Comparison of ENCODE assay signal across 14 cellular contexts in the genomic region with DNA sequence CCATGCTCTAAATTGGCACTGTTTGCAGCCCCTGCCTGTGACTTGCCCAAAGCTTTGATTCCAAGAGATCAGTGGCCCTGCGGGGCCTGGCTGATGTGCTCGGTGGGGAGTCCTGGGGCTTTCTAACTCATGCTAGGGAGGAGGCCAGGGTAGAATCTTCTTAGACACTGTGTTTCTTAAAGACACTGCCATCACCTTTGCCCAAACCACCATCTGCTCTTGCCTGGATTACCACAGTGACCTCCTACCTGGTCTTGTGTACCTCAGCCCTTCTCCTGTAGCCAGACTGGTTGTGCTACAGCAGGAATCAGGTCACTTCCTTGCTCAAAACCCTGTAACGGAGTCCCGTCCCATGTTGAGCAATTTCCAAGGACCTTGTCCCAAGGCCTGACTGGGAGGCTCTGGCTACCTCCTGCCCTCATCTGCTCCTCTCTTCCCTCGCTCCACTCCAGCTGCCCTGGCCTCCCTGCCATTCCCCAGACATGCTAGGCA.
A peak's percentile ranks its signal among the peaks of the same experiment; 100 is the strongest.
DNase-seq lines count a peak whose midpoint lies in the region; ATAC-seq and TF ChIP-seq lines count a peak whose summit lies in the region.
"Had no signal": no experiment of that assay in that cellular context is flagged by ENCODE, and none has a peak within 500 bp of the region (broad histone marks: within the 10 kb centered on the region; RNA-seq: fewer than 3 reads in every experiment).

No MANE protein-coding gene starts in this region.

- H3K36me3 ChIP-seq in HEK293 (ENCODE audit: control insufficient read depth in 2 of 2, insufficient read depth in 1 of 2, low read length in 2 of 2) (no peaks in the 10 kb centered on the region; a peak in 1 of 3 replicates), adrenal gland (replicated peaks in 1 of 2) (no peaks in the 10 kb centered on the region), left lung (peaks cover 0 to 22% of the 10 kb centered on the region in 2 donors), spleen (peaks cover 0 to 52% (median 2%) of the 10 kb centered on the region in 6 donors)

- POLR2A ChIA-PET in HEK293 (lab: Yijun Ruan, JAX) = no interaction called here

- TF ChIP-seq CTCF in HEK293 (tag by site-specific recombination; IDR thresholded peaks at IDR 0.05) (no peak), adrenal gland (IDR thresholded peaks at IDR 0.05) (no peak), left lung (IDR thresholded peaks at IDR 0.05) (no peak), spleen (IDR thresholded peaks at IDR 0.05 in 8 of 11, conservative IDR thresholded peaks at IDR 0.05 in 3 of 11) (no peak)

- DNase-seq in adrenal gland (peak; percentile 65 to 85 (median 71)), left lung (peak in 1 of 2 donors; percentile 34), spleen (no peak), medulla oblongata (ENCODE audit: extremely low spot score) (no peak)
- no peak for DNase-seq in stimulated activated naive B cell treated with anti-CD40 and anti-IgM and Interleukin-4, amounts not matched to agents 10 μg/mL and 1 μg/mL and 100 μg/mL, for 72 hours
- DNase-seq in stimulated activated CD8-positive, alpha-beta memory T cell treated with anti-CD3 and anti-CD28 coated beads, Interleukin-4, amount 100 ng/mL, for 48 hours = no peak
- DNase-seq: activated CD4-positive, alpha-beta T cell treated with anti-CD3 and anti-CD28 coated beads, Interleukin-2, amount 50 U/mL, for 48 hours; activated naive CD4-positive, alpha-beta T cell treated with Interleukin-2 at 50 U/mL for 16 hours; foreskin keratinocyte; kidney glomerular epithelial cell; NCI-H226; stimulated activated CD4-positive, alpha-beta T cell treated with anti-CD3 and anti-CD28 coated beads, Interleukin-2, amount 100 ng/mL, for 24 hours; stimulated activated naive CD4-positive, alpha-beta T cell treated with Interleukin-2 at 50 U/mL for 16 hours had no signal

- 39 to 52% (median 41%) methylated on average over 5 of the region's 5 CpGs for WGBS in adrenal gland, 4 donors
- 36 to 69% (median 51%) methylated on average over 5 of the region's 5 CpGs for WGBS in spleen, 5 donors

- peaks cover 6 to 16% of the 10 kb centered on the region in 2 donors for H3K4me1 Mint-ChIP-seq in stimulated activated naive B cell treated with anti-CD40 and anti-IgM and Interleukin-4, amounts not matched to agents 10 μg/mL and 1 μg/mL and 100 μg/mL, for 72 hours

- no peak overlapping the region for H3K4me3 Mint-ChIP-seq in stimulated activated naive B cell treated with anti-CD40 and anti-IgM and Interleukin-4, amounts not matched to agents 10 μg/mL and 1 μg/mL and 100 μg/mL, for 72 hours

- H3K27ac ChIP-seq in HEK293 (ENCODE audit: extremely low read depth, low read depth, low read length) = no peak overlapping the region
- H3K27ac ChIP-seq in adrenal gland = peak overlapping the region in 4 of 5 donors; percentile 77 to 82 (median 80)
- peak overlapping the region in 1 of 2 donors; percentile 74 for H3K27ac ChIP-seq in left lung
- H3K27ac ChIP-seq in spleen = peak overlapping the region in 7 of 8 donors; percentile 51 to 72 (median 62)
- H3K27ac ChIP-seq: foreskin keratinocyte had no signal

- intact Hi-C loops in adrenal gland (cut with DNase I) = no loop called here
- intact Hi-C loops in left lung (cut with DNase I) = no loop called here
- intact Hi-C loops in spleen (cut with DNase I; ENCODE audit: low total_unique reads) = no loop called here

- H3K27me3 ChIP-seq in adrenal gland (no peaks in the 10 kb centered on the region), left lung (no peaks in the 10 kb centered on the region), spleen (replicated peaks in 1 of 7) (no peaks in the 10 kb centered on the region)
- H3K27me3 ChIP-seq: foreskin keratinocyte had no signal

- H3K27me3 Mint-ChIP-seq in stimulated activated naive B cell treated with anti-CD40 and anti-IgM and Interleukin-4, amounts not matched to agents 10 μg/mL and 1 μg/mL and 100 μg/mL, for 72 hours = no peaks in the 10 kb centered on the region

- H3K9me3 Mint-ChIP-seq in stimulated activated naive B cell treated with anti-CD40 and anti-IgM and Interleukin-4, amounts not matched to agents 10 μg/mL and 1 μg/mL and 100 μg/mL, for 72 hours = no peaks in the 10 kb centered on the region

- H3K4me3 ChIP-seq in HEK293 (ENCODE audit: low read depth, low read length) = no peak overlapping the region
- no peak overlapping the region for H3K4me3 ChIP-seq in adrenal gland
- no peak overlapping the region for H3K4me3 ChIP-seq in left lung
- no peak overlapping the region for H3K4me3 ChIP-seq in spleen

- no peak overlapping the region for H3K27ac Mint-ChIP-seq in stimulated activated naive B cell treated with anti-CD40 and anti-IgM and Interleukin-4, amounts not matched to agents 10 μg/mL and 1 μg/mL and 100 μg/mL, for 72 hours

- no peaks in the 10 kb centered on the region for H3K9me3 ChIP-seq in HEK293 (ENCODE audit: control insufficient read depth, insufficient read depth, low read depth, low read length)
- H3K9me3 ChIP-seq in adrenal gland (replicated peaks in 1 of 3) = no peaks in the 10 kb centered on the region
- no peaks in the 10 kb centered on the region for H3K9me3 ChIP-seq in left lung
- no peaks in the 10 kb centered on the region for H3K9me3 ChIP-seq in spleen

- H3K36me3 Mint-ChIP-seq in stimulated activated naive B cell treated with anti-CD40 and anti-IgM and Interleukin-4, amounts not matched to agents 10 μg/mL and 1 μg/mL and 100 μg/mL, for 72 hours = peaks cover 26 to 42% of the 10 kb centered on the region in 2 donors

- H3K4me1 ChIP-seq in HEK293 (ENCODE audit: control insufficient read depth, insufficient read depth, low read length) = 0 out of 2 replicates have a peak, but pooled peaks cover 6% of the 10 kb centered on the region
- peaks cover 35 to 52% of the 10 kb centered on the region in 2 donors for H3K4me1 ChIP-seq in adrenal gland (replicated peaks in 1 of 2)
- peaks cover 9 to 34% of the 10 kb centered on the region in 2 donors for H3K4me1 ChIP-seq in left lung
- peaks cover 0 to 53% (median 17%) of the 10 kb centered on the region in 6 donors for H3K4me1 ChIP-seq in spleen

- TF ChIP-seq POLR2A in adrenal gland (IDR thresholded peaks at IDR 0.05) (no peak), spleen (IDR thresholded peaks at IDR 0.05) (no peak)

- CTCF ChIA-PET in HEK293 (lab: Yijun Ruan, JAX) = interaction anchor here (0.6 to 1.2 kb wide), 2 partner anchors 96 to 444 kb away, joined by 4 to 6 read pairs; no protein-coding TSS in a partner anchor

- peak; percentile 28 for ATAC-seq in left lung
- ATAC-seq in stimulated activated naive B cell treated with anti-CD40 and anti-IgM and Interleukin-4, amounts not matched to agents 10 μg/mL and 1 μg/mL and 100 μg/mL, for 72 hours (replicated peaks) = no peak
- ATAC-seq: foreskin keratinocyte had no signal

TF ChIP-seq in HEK293, 187 proteins besides CTCF, POLR2A, EP300 and RAD21:
- TF ChIP-seq BCL11B (tag by site-specific recombination; IDR thresholded peaks at IDR 0.05; ENCODE audit: low read depth) (no peak), ZNF169 (tag by site-specific recombination; IDR thresholded peaks at IDR 0.05) (no peak), ZNF747 (tag by site-specific recombination; IDR thresholded peaks at IDR 0.05) (no peak), ZNF311 (tag by site-specific recombination; IDR thresholded peaks at IDR 0.05; ENCODE audit: borderline replicate concordance) (no peak), ZIC2 (tag by site-specific recombination; IDR thresholded peaks at IDR 0.05) (peak; percentile 45)
- TF ChIP-seq, protein P1, sequence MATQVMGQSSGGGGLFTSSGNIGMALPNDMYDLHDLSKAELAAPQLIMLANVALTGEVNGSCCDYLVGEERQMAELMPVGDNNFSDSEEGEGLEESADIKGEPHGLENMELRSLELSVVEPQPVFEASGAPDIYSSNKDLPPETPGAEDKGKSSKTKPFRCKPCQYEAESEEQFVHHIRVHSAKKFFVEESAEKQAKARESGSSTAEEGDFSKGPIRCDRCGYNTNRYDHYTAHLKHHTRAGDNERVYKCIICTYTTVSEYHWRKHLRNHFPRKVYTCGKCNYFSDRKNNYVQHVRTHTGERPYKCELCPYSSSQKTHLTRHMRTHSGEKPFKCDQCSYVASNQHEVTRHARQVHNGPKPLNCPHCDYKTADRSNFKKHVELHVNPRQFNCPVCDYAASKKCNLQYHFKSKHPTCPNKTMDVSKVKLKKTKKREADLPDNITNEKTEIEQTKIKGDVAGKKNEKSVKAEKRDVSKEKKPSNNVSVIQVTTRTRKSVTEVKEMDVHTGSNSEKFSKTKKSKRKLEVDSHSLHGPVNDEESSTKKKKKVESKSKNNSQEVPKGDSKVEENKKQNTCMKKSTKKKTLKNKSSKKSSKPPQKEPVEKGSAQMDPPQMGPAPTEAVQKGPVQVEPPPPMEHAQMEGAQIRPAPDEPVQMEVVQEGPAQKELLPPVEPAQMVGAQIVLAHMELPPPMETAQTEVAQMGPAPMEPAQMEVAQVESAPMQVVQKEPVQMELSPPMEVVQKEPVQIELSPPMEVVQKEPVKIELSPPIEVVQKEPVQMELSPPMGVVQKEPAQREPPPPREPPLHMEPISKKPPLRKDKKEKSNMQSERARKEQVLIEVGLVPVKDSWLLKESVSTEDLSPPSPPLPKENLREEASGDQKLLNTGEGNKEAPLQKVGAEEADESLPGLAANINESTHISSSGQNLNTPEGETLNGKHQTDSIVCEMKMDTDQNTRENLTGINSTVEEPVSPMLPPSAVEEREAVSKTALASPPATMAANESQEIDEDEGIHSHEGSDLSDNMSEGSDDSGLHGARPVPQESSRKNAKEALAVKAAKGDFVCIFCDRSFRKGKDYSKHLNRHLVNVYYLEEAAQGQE (tag by site-specific recombination; IDR thresholded peaks at IDR 0.05) = no peak
- TF ChIP-seq, protein P2, sequence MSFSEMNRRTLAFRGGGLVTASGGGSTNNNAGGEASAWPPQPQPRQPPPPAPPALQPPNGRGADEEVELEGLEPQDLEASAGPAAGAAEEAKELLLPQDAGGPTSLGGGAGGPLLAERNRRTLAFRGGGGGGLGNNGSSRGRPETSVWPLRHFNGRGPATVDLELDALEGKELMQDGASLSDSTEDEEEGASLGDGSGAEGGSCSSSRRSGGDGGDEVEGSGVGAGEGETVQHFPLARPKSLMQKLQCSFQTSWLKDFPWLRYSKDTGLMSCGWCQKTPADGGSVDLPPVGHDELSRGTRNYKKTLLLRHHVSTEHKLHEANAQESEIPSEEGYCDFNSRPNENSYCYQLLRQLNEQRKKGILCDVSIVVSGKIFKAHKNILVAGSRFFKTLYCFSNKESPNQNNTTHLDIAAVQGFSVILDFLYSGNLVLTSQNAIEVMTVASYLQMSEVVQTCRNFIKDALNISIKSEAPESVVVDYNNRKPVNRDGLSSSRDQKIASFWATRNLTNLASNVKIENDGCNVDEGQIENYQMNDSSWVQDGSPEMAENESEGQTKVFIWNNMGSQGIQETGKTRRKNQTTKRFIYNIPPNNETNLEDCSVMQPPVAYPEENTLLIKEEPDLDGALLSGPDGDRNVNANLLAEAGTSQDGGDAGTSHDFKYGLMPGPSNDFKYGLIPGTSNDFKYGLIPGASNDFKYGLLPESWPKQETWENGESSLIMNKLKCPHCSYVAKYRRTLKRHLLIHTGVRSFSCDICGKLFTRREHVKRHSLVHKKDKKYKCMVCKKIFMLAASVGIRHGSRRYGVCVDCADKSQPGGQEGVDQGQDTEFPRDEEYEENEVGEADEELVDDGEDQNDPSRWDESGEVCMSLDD (tag by site-specific recombination; IDR thresholded peaks at IDR 0.05) = no peak
TF ChIP-seq in HEK293: peak in this region for 1.

Comparison
In these comparisons a context has a peak if more than half of its experiments do, and no peak if none do; other contexts are left out.
1. DNase-seq: peak in adrenal gland (7 of 7); none in spleen (single experiment), stimulated activated naive B cell treated with anti-CD40 and anti-IgM and Interleukin-4, amounts not matched to agents 10 μg/mL and 1 μg/mL and 100 μg/mL, for 72 hours (single experiment), medulla oblongata (single experiment) and stimulated activated CD8-positive, alpha-beta memory T cell treated with anti-CD3 and anti-CD28 coated beads, Interleukin-4, amount 100 ng/mL, for 48 hours (single experiment).